8 cellular contexts compared by ENCODE assay signal in the genomic region with DNA sequence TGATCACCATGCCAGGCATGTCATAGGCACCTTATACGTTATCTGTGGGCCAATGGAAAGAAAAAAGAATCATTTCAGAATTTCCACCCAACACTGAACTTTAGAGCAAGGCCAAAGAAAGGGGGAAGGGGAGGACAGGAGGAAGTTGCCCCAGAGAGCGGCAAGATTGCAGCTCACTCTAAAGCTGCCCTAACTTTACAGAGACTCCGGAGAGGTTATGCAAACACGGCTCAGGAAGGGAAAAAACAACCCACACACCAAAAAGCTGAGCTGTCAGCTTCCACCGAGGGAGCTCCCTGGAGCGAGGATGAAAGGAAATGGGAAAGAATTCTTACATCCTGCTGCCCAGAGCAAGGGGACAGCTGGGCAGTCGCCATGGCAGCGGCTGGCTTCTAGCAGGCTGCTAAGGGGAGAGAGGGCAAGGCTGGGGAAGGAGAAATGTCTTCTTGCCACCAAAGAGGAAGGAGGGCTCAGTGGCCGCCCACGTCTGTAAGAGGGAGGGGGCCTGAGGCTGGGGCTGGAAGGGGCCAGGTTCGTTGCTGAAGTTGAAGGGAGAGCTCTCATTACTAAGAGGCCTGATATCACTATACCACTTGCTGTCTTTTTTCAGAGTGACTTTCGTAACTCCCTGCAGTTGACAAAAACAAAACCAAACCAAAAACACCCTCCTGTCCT. TPM values are rescaled to one million over a fixed set of nuclear protein-coding genes. Genes with fewer than 3 reads are reported as not detected.
A peak's percentile ranks its signal among the peaks of the same experiment; 100 is the strongest.
DNase-seq lines count a peak whose midpoint lies in the region; ATAC-seq and TF ChIP-seq lines count a peak whose summit lies in the region.

No MANE protein-coding gene starts in this region.

- TF ChIP-seq CTCF in GM13976 (IDR thresholded peaks at IDR 0.05; ENCODE audit: borderline replicate concordance, control extremely low read depth, extremely low read depth, insufficient read depth, missing control alignments) (no peak), breast epithelium (IDR thresholded peaks at IDR 0.05) (no peak)

- no peaks in the 10 kb centered on the region for H3K27me3 Mint-ChIP-seq in T-cell

- no peaks in the 10 kb centered on the region for H3K36me3 ChIP-seq in breast epithelium

- H3K4me3 ChIP-seq in breast epithelium: peak overlapping the region in 2 of 3 donors; percentile 32 to 54
- peak overlapping the region in 3 of 7 experiments; percentile 1 to 8 (median 1) for H3K4me3 ChIP-seq in skin epidermis

- TF ChIP-seq POLR2A in breast epithelium (IDR thresholded peaks at IDR 0.05): no peak

- POLR2A ChIA-PET in T-cell (lab: Charles Lee): interaction anchor here (0.5 to 0.7 kb wide), 4 partner anchors 9 to 156 kb away, joined by 3 to 4 read pairs (median 3); no protein-coding TSS in a partner anchor

- H3K36me3 Mint-ChIP-seq in T-cell: peaks cover 5% of the 10 kb centered on the region

- H3K27ac ChIP-seq in breast epithelium: peak overlapping the region; percentile 75 to 92
- H3K27ac ChIP-seq in skin epidermis: peak overlapping the region in 20 of 21 experiments; percentile 39 to 91 (median 78)

- H3K27me3 ChIP-seq in breast epithelium: no peaks in the 10 kb centered on the region

- peak; percentile 74 for DNase-seq in GM13976 (ENCODE audit: low spot score)
- DNase-seq in T-cell: peak in 17 of 34 experiments; percentile 29 to 62 (median 40)
- DNase-seq in breast epithelium (ENCODE audit: low spot score in 2 of 2): no peak
- peak; percentile 48 for DNase-seq in inferior parietal cortex (ENCODE audit: extremely low spot score)
- no peak for DNase-seq in GM19240 (ENCODE audit: insufficient read length, low spot score)

- H3K9me3 Mint-ChIP-seq in T-cell: no peaks in the 10 kb centered on the region

- peak overlapping the region; percentile 99 for H3K27ac Mint-ChIP-seq in T-cell

- in situ Hi-C loops in GM13976 (cut with MboI; ENCODE audit: low sequenced_read_pairs, unreplicated experiment): loop anchor here (25.0 kb wide), 1 partner anchor 312 kb away; the partner anchor contains the start of gene WFDC1

- peaks cover 0 to 7% of the 10 kb centered on the region in 2 donors for H3K4me1 ChIP-seq in breast epithelium

- CTCF ChIA-PET in T-cell (lab: Charles Lee): interaction anchor here (0.6 to 3.9 kb wide), 9 partner anchors 9 to 156 kb away, joined by 3 to 17 read pairs (median 3); no protein-coding TSS in a partner anchor

- H3K4me1 Mint-ChIP-seq in T-cell: peaks cover 88 to 93% (median 90%) of the 10 kb centered on the region in 3 donors

- ATAC-seq in HG03025 (IDR thresholded peaks at IDR 0.05; ENCODE audit: low FRiP score, unreplicated experiment): peak; percentile 34
- ATAC-seq in T-cell (replicated peaks in 1 of 4): peak; percentile 14 to 43 (median 36)
- ATAC-seq in GM21360 (IDR thresholded peaks at IDR 0.05; ENCODE audit: unreplicated experiment): no peak

- H3K9me3 ChIP-seq in breast epithelium: no peaks in the 10 kb centered on the region

- intact Hi-C loops in breast epithelium (cut with DNase I; ENCODE audit: low total_unique reads): loop anchor here (1.0 to 10.0 kb wide), 2 partner anchors 14 to 75 kb away; no protein-coding TSS in a partner anchor

- peak overlapping the region; percentile 82 to 85 (median 84) for H3K4me3 Mint-ChIP-seq in T-cell

RNA-seq across cellular contexts. Expression of gene COTL1, which starts 18.2 kb away (rescaled TPM):
- 100 to 1,000 TPM; 205 to 265 (median 221) TPM for total RNA-seq in T-cell
- total RNA-seq in breast epithelium: 10 to 100 TPM; 22.0 to 49.2 (median 44.6) TPM

RNA-seq across cellular contexts. Expression of gene KLHL36, which starts 48.6 kb away (rescaled TPM):
- 100 to 1,000 TPM in 3 of 5 donors, 10 to 100 TPM in 2; 96.1 to 135 (median 127) TPM for total RNA-seq in T-cell
- total RNA-seq in breast epithelium: 10 to 100 TPM; 51.5 to 61.4 (median 59.4) TPM

Comparison
In these comparisons a context has a peak if more than half of its experiments do, and no peak if none do; other contexts are left out.
1. DNase-seq: peak in GM13976 (single experiment) and inferior parietal cortex (single experiment); none in breast epithelium (0 of 2) and GM19240 (single experiment).
2. RNA of gene COTL1, which starts 18.2 kb away (total RNA-seq): 205 to 265 TPM in T-cell; 22.0 to 49.2 TPM in breast epithelium; every median in the first group is over 4 times any median in the second.